8 cellular contexts compared by ENCODE assay signal in genomic region chr1:225654277-225654597, GRCh38. TPM values are rescaled to one million over a fixed set of nuclear protein-coding genes. Genes with fewer than 3 reads are reported as not detected.
A peak's percentile ranks its signal among the peaks of the same experiment; 100 is the strongest.
DNase-seq lines count a peak whose midpoint lies in the region; FAIRE-seq and TF ChIP-seq lines count a peak whose summit lies in the region.

No MANE protein-coding gene starts in this region.

- no peaks in the 10 kb centered on the region for H3K9me3 Mint-ChIP-seq in activated CD4-positive, alpha-beta T cell treated with anti-CD3 and anti-CD28 coated beads, Interleukin-2, amount 10 ng/mL, durations not matched to agents 24 days and 14 days
- H3K9me3 Mint-ChIP-seq in activated T-helper 1 cell treated with anti-CD3 and anti-CD28 coated beads, Interleukin-12 subunit alpha, Interleukin-12 subunit beta, Interleukin-2, Interleukin-4 antibody, amounts not matched to agents 30 ng/mL and 10 ng/mL and 1 ng/mL, durations not matched to agents 14 hours and 24 hours and 36 hours, result no peaks in the 10 kb centered on the region
- H3K9me3 Mint-ChIP-seq in immature natural killer cell, result no peaks in the 10 kb centered on the region

- no peaks in the 10 kb centered on the region for H3K36me3 Mint-ChIP-seq in activated CD4-positive, alpha-beta T cell treated with anti-CD3 and anti-CD28 coated beads, Interleukin-2, amount 10 ng/mL, durations not matched to agents 24 days and 14 days (ENCODE audit: low read depth)
- no peaks in the 10 kb centered on the region for H3K36me3 Mint-ChIP-seq in activated T-helper 1 cell treated with anti-CD3 and anti-CD28 coated beads, Interleukin-12 subunit alpha, Interleukin-12 subunit beta, Interleukin-2, Interleukin-4 antibody, amounts not matched to agents 30 ng/mL and 10 ng/mL and 1 ng/mL, durations not matched to agents 14 hours and 24 hours and 36 hours (ENCODE audit: low read depth)
- no peaks in the 10 kb centered on the region for H3K36me3 Mint-ChIP-seq in immature natural killer cell

- no peaks in the 10 kb centered on the region for H3K27me3 ChIP-seq in suprapubic skin

- peak overlapping the region; percentile 97 for H3K4me3 ChIP-seq in suprapubic skin

- H3K36me3 ChIP-seq in suprapubic skin, result no peaks in the 10 kb centered on the region

- H3K4me1 ChIP-seq in suprapubic skin, result peaks cover 56% of the 10 kb centered on the region

- H3K9me3 ChIP-seq in suprapubic skin, result no peaks in the 10 kb centered on the region

- H3K27ac ChIP-seq in suprapubic skin, result peak overlapping the region; percentile 93

- H3K27me3 Mint-ChIP-seq in activated CD4-positive, alpha-beta T cell treated with anti-CD3 and anti-CD28 coated beads, Interleukin-2, amount 10 ng/mL, durations not matched to agents 24 days and 14 days, result peaks cover 55% of the 10 kb centered on the region
- peaks cover 57% of the 10 kb centered on the region for H3K27me3 Mint-ChIP-seq in activated T-helper 1 cell treated with anti-CD3 and anti-CD28 coated beads, Interleukin-12 subunit alpha, Interleukin-12 subunit beta, Interleukin-2, Interleukin-4 antibody, amounts not matched to agents 30 ng/mL and 10 ng/mL and 1 ng/mL, durations not matched to agents 14 hours and 24 hours and 36 hours (ENCODE audit: insufficient read depth)
- peaks cover 19 to 29% (median 20%) of the 10 kb centered on the region in 3 donors for H3K27me3 Mint-ChIP-seq in immature natural killer cell (ENCODE audit: low read depth in 3 of 3)

- H3K4me3 Mint-ChIP-seq in activated CD4-positive, alpha-beta T cell treated with anti-CD3 and anti-CD28 coated beads, Interleukin-2, amount 10 ng/mL, durations not matched to agents 24 days and 14 days, result peak overlapping the region; percentile 77
- peak overlapping the region; percentile 67 for H3K4me3 Mint-ChIP-seq in activated T-helper 1 cell treated with anti-CD3 and anti-CD28 coated beads, Interleukin-12 subunit alpha, Interleukin-12 subunit beta, Interleukin-2, Interleukin-4 antibody, amounts not matched to agents 30 ng/mL and 10 ng/mL and 1 ng/mL, durations not matched to agents 14 hours and 24 hours and 36 hours
- H3K4me3 Mint-ChIP-seq in immature natural killer cell, result peak overlapping the region; percentile 45 to 82 (median 70)

- H3K4me1 Mint-ChIP-seq in activated CD4-positive, alpha-beta T cell treated with anti-CD3 and anti-CD28 coated beads, Interleukin-2, amount 10 ng/mL, durations not matched to agents 24 days and 14 days, result peaks cover 10% of the 10 kb centered on the region
- peaks cover 16% of the 10 kb centered on the region for H3K4me1 Mint-ChIP-seq in activated T-helper 1 cell treated with anti-CD3 and anti-CD28 coated beads, Interleukin-12 subunit alpha, Interleukin-12 subunit beta, Interleukin-2, Interleukin-4 antibody, amounts not matched to agents 30 ng/mL and 10 ng/mL and 1 ng/mL, durations not matched to agents 14 hours and 24 hours and 36 hours (ENCODE audit: low read depth)
- H3K4me1 Mint-ChIP-seq in immature natural killer cell, result peaks cover 12 to 15% of the 10 kb centered on the region in 2 donors

- TF ChIP-seq EP300 in suprapubic skin (IDR thresholded peaks at IDR 0.05), result no peak

- no peak for FAIRE-seq in H54 (lab: Jason Lieb, UNC)

- TF ChIP-seq CTCF in suprapubic skin (IDR thresholded peaks at IDR 0.05), result no peak

- 54% methylated on average over 4 of the region's 4 CpGs for WGBS in suprapubic skin

- DNase-seq in activated CD4-positive, alpha-beta T cell treated with anti-CD3 and anti-CD28 coated beads, Interleukin-2, amount 10 ng/mL, durations not matched to agents 24 days and 14 days, result no peak
- DNase-seq in activated CD4-positive, alpha-beta T cell treated with anti-CD3 and anti-CD28 coated beads, Interleukin-2, amount 50 U/mL, for 4 hours, result no peak
- DNase-seq in activated T-helper 1 cell treated with anti-CD3 and anti-CD28 coated beads, Interleukin-12 subunit alpha, Interleukin-12 subunit beta, Interleukin-2, Interleukin-4 antibody, amounts not matched to agents 30 ng/mL and 10 ng/mL and 1 ng/mL, durations not matched to agents 14 hours and 24 hours and 36 hours (ENCODE audit: low spot score), result no peak
- DNase-seq in immature natural killer cell (no peak), suprapubic skin (ENCODE audit: low spot score in 2 of 2) (no peak), amniotic stem cell (lab: John Stamatoyannopoulos, UW) (no peak), H54 (ENCODE audit: insufficient read length, low spot score) (no peak), SK-N-DZ (ENCODE audit: low spot score) (no peak)

- no peak overlapping the region for H3K27ac Mint-ChIP-seq in activated CD4-positive, alpha-beta T cell treated with anti-CD3 and anti-CD28 coated beads, Interleukin-2, amount 10 ng/mL, durations not matched to agents 24 days and 14 days
- H3K27ac Mint-ChIP-seq in activated T-helper 1 cell treated with anti-CD3 and anti-CD28 coated beads, Interleukin-12 subunit alpha, Interleukin-12 subunit beta, Interleukin-2, Interleukin-4 antibody, amounts not matched to agents 30 ng/mL and 10 ng/mL and 1 ng/mL, durations not matched to agents 14 hours and 24 hours and 36 hours, result no peak overlapping the region
- no peak overlapping the region for H3K27ac Mint-ChIP-seq in immature natural killer cell

- intact Hi-C loops in activated CD4-positive, alpha-beta T cell treated with anti-CD3 and anti-CD28 coated beads, Interleukin-2, amount 10 ng/mL, durations not matched to agents 24 days and 14 days (cut with micrococcal nuclease), result loop anchor here (10.0 kb wide), 1 partner anchor 261 kb away; no protein-coding TSS in a partner anchor
- intact Hi-C loops in activated T-helper 1 cell treated with anti-CD3 and anti-CD28 coated beads, Interleukin-12 subunit alpha, Interleukin-12 subunit beta, Interleukin-2, Interleukin-4 antibody, amounts not matched to agents 30 ng/mL and 10 ng/mL and 1 ng/mL, durations not matched to agents 14 hours and 24 hours and 36 hours (cut with micrococcal nuclease), result loop anchor here (2.0 to 10.0 kb wide), 2 partner anchors 173 to 271 kb away; partner anchors contain the start of gene PYCR2

- TF ChIP-seq POLR2A in suprapubic skin (IDR thresholded peaks at IDR 0.05) (no peak), H54 (IDR thresholded peaks at IDR 0.05; ENCODE audit: low read depth, low read length) (no peak)

RNA-seq across cellular contexts. Expression of gene ENAH, which starts 1.3 kb away (rescaled TPM):
- 0.33 TPM in 1 of 2 replicates, not detected in the other for total RNA-seq in activated CD4-positive, alpha-beta T cell treated with anti-CD3 and anti-CD28 coated beads, Interleukin-2, amount 10 ng/mL, durations not matched to agents 24 days and 14 days
- 0.05 and 0.23 TPM in 2 replicates for total RNA-seq in activated T-helper 1 cell treated with anti-CD3 and anti-CD28 coated beads, Interleukin-12 subunit alpha, Interleukin-12 subunit beta, Interleukin-2, Interleukin-4 antibody, amounts not matched to agents 30 ng/mL and 10 ng/mL and 1 ng/mL, durations not matched to agents 14 hours and 24 hours and 36 hours
- under 1 TPM in 1 of 3 donors, not detected in 2; 0.24 TPM for polyA plus RNA-seq in immature natural killer cell
- total RNA-seq in suprapubic skin, result 10 to 100 TPM; 33.5 to 44.6 (median 41.8) TPM
- 28.3 and 37.7 TPM in 2 replicates for polyA plus RNA-seq in SK-N-DZ (2014; cell fraction: cytosol; rRNA removed)
- 22.7 and 36.7 TPM in 2 replicates for polyA plus RNA-seq in SK-N-DZ (2014; cell fraction: nucleus; rRNA removed)

Comparison
In these comparisons a context has a peak if more than half of its experiments do, and no peak if none do; other contexts are left out.
1. RNA of gene ENAH, which starts 1.3 kb away (total RNA-seq): 33.5 to 44.6 TPM in suprapubic skin; 0.33 TPM in activated CD4-positive, alpha-beta T cell treated with anti-CD3 and anti-CD28 coated beads, Interleukin-2, amount 10 ng/mL, durations not matched to agents 24 days and 14 days and 0.05 to 0.23 TPM in activated T-helper 1 cell treated with anti-CD3 and anti-CD28 coated beads, Interleukin-12 subunit alpha, Interleukin-12 subunit beta, Interleukin-2, Interleukin-4 antibody, amounts not matched to agents 30 ng/mL and 10 ng/mL and 1 ng/mL, durations not matched to agents 14 hours and 24 hours and 36 hours; every median in the first group is over 10 times any median in the second.
2. Peak in every context shown above with its lines, with median percentiles within 50 percentile points of each other: H3K4me3 Mint-ChIP-seq.